8 cellular contexts compared by ENCODE assay signal in genomic region chr9:121545875-121546423, GRCh38. TPM values are rescaled to one million over a fixed set of nuclear protein-coding genes. Genes with fewer than 3 reads are reported as not detected.
DNase-seq lines count a peak whose midpoint lies in the region; ATAC-seq and TF ChIP-seq lines count a peak whose summit lies in the region.

No MANE protein-coding gene starts in this region.

- no peaks in the 10 kb centered on the region for H3K9me3 Mint-ChIP-seq in activated B cell treated with CpG ODN at 0.5 μM for 24 hours
- no peaks in the 10 kb centered on the region for H3K9me3 Mint-ChIP-seq in central memory CD8-positive, alpha-beta T cell

- TF ChIP-seq CTCF in activated B cell treated with CpG ODN at 0.5 μM for 24 hours (IDR thresholded peaks at IDR 0.05) = no peak

- peaks cover 24% of the 10 kb centered on the region for H3K27me3 Mint-ChIP-seq in activated B cell treated with CpG ODN at 0.5 μM for 24 hours
- H3K27me3 Mint-ChIP-seq in central memory CD8-positive, alpha-beta T cell = peaks cover 30% of the 10 kb centered on the region

- CTCF ChIA-PET in activated B cell treated with CpG ODN at 0.5 μM for 24 hours (lab: Charles Lee) = interaction anchor here (0.7 to 1.8 kb wide), 13 partner anchors 9 to 576 kb away, joined by 3 to 8 read pairs (median 4); no protein-coding TSS in a partner anchor

- peak; percentile 34 for DNase-seq in NK-92 treated with Interleukin-12 subunit alpha and Interleukin-12 subunit beta, amount 100 ng/mL, for 24 hours (lab: John Stamatoyannopoulos, UW)
- DNase-seq in NK-92 (lab: John Stamatoyannopoulos, UW; ENCODE audit: unreplicated experiment) (no peak), NCI-H2196 (lab: John Stamatoyannopoulos, UW; ENCODE audit: unreplicated experiment) (peak; percentile 95), activated B cell treated with CpG ODN at 0.5 μM for 24 hours (peak; percentile 68), left kidney (ENCODE audit: low read depth, low spot score) (peak; percentile 98)
- peak; percentile 38 to 41 for DNase-seq in central memory CD8-positive, alpha-beta T cell (ENCODE audit: low spot score in 2 of 2)
- peak; percentile 68 to 80 for DNase-seq in stimulated activated CD4-positive, alpha-beta T cell treated with anti-CD3 and anti-CD28 coated beads, Interleukin-2, amount 100 ng/mL, for 24 hours

- POLR2A ChIA-PET in activated B cell treated with CpG ODN at 0.5 μM for 24 hours (lab: Charles Lee) = no interaction called here

- H3K4me1 Mint-ChIP-seq in activated B cell treated with CpG ODN at 0.5 μM for 24 hours = no peaks in the 10 kb centered on the region
- peaks cover 2% of the 10 kb centered on the region for H3K4me1 Mint-ChIP-seq in central memory CD8-positive, alpha-beta T cell

- peak; percentile 84 for ATAC-seq in HG03097 (IDR thresholded peaks at IDR 0.05; ENCODE audit: low FRiP score, unreplicated experiment)
- peak; percentile 86 for ATAC-seq in activated B cell treated with CpG ODN at 0.5 μM for 24 hours (ENCODE audit: low read depth)
- ATAC-seq in central memory CD8-positive, alpha-beta T cell (replicated peaks; ENCODE audit: extremely low read depth, poor library complexity, severe bottlenecking) = peak; percentile 49

- no peak overlapping the region for H3K4me3 Mint-ChIP-seq in activated B cell treated with CpG ODN at 0.5 μM for 24 hours
- no peak overlapping the region for H3K4me3 Mint-ChIP-seq in central memory CD8-positive, alpha-beta T cell

- H3K27ac Mint-ChIP-seq in activated B cell treated with CpG ODN at 0.5 μM for 24 hours = no peak overlapping the region
- no peak overlapping the region for H3K27ac Mint-ChIP-seq in central memory CD8-positive, alpha-beta T cell (ENCODE audit: low read depth)

- intact Hi-C loops in activated B cell treated with CpG ODN at 0.5 μM for 24 hours (cut with micrococcal nuclease) = loop anchor here (1.0 to 5.0 kb wide), 3 partner anchors 136 to 577 kb away; no protein-coding TSS in a partner anchor

- no peaks in the 10 kb centered on the region for H3K36me3 Mint-ChIP-seq in activated B cell treated with CpG ODN at 0.5 μM for 24 hours (ENCODE audit: low read depth)
- no peaks in the 10 kb centered on the region for H3K36me3 Mint-ChIP-seq in central memory CD8-positive, alpha-beta T cell (ENCODE audit: insufficient read depth)

RNA-seq across cellular contexts. Expression of gene GGTA1, which starts 46.3 kb away (rescaled TPM):
- total RNA-seq in activated B cell treated with CpG ODN at 0.5 μM for 24 hours = not detected in 2 replicates
